ENCODE assay signal across 27 cellular contexts in the genomic region with DNA sequence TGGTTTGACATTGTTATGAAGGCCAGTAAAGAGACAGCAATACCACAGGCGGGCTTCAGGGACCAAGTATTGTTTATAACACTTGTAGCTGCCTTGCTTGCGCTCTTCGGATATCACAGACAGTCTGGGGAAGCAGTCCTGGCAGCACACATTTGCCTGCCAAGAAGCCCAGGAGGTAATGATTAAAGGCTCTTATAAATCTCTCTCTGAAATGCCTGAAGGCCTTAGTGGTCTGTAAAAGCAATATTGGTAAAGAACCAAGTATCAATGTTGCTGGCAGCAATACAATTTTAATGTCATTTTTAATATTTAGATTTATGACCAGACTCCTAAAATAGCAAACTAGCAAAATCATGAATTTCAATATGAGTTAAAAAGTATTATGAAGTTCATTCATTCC.
"Had no signal": no experiment of that assay in that cellular context is flagged by ENCODE, and none has a peak within 500 bp of the region (broad histone marks: within the 10 kb centered on the region; RNA-seq: fewer than 3 reads in every experiment).

No MANE protein-coding gene starts in this region.

- H3K9ac ChIP-seq: neural progenitor cell had no signal

- H3K4me3 ChIP-seq: breast epithelium, esophagus squamous epithelium, heart right ventricle, lung, neural progenitor cell, tibial nerve had no signal

- H3K9me3 ChIP-seq: breast epithelium, esophagus squamous epithelium, heart right ventricle, tibial nerve had no signal

- DNase-seq: activated CD4-positive, alpha-beta memory T cell treated with anti-CD3 and anti-CD28 coated beads, Interleukin-2, amount 10 ng/mL, durations not matched to agents 7 days and 5 days; activated CD4-positive, alpha-beta T cell treated with anti-CD3 and anti-CD28 coated beads for 1 hour; activated CD4-positive, alpha-beta T cell treated with anti-CD3 and anti-CD28 coated beads, Interleukin-2, amount 10 ng/mL, durations not matched to agents 7 days and 5 days; activated CD8-positive, alpha-beta memory T cell treated with anti-CD3 and anti-CD28 coated beads, Interleukin-2, amount 50 U/mL, for 48 hours; activated naive CD8-positive, alpha-beta T cell treated with anti-CD3 and anti-CD28 coated beads, Interleukin-2, amount 50 U/mL, for 24 hours; activated T-cell treated with anti-CD3 and anti-CD28 coated beads, Interleukin-2, amount 50 U/mL, for 24 hours; amygdala; central memory CD4-positive, alpha-beta T cell; effector CD8-positive, alpha-beta T cell; esophagus squamous epithelium; foreskin melanocyte; heart right ventricle; kidney glomerular epithelial cell; mesendoderm; natural killer cell; posterior cingulate gyrus; right cardiac atrium; stimulated activated CD4-positive, alpha-beta T cell treated with anti-CD3 and anti-CD28 coated beads, Interleukin-15, amount 100 ng/mL, for 24 hours; stimulated activated CD4-positive, alpha-beta T cell treated with anti-CD3 and anti-CD28 coated beads, Interleukin-2, amount 100 ng/mL, for 24 hours; stimulated activated naive B cell treated with anti-CD40 and anti-IgM and Interleukin-4, amounts not matched to agents 10 μg/mL and 1 μg/mL and 100 μg/mL, for 72 hours; T-helper 2 cell had no signal

- H3K27me3 ChIP-seq: breast epithelium, esophagus squamous epithelium, heart right ventricle, neural progenitor cell, tibial nerve had no signal

- H3K27ac ChIP-seq: breast epithelium, epithelial cell of prostate, esophagus squamous epithelium, heart right ventricle, neural progenitor cell, tibial nerve had no signal

- H3K36me3 ChIP-seq: breast epithelium, esophagus squamous epithelium, heart right ventricle, neural progenitor cell, tibial nerve had no signal

- H3K4me2 ChIP-seq: neural progenitor cell had no signal

- ATAC-seq: activated naive CD8-positive, alpha-beta T cell treated with anti-CD3 and anti-CD28 coated beads, Interleukin-2, amount 50 U/mL, for 24 hours; heart right ventricle; left lobe of liver; natural killer cell; right cardiac atrium; stimulated activated naive B cell treated with anti-CD40 and anti-IgM and Interleukin-4, amounts not matched to agents 10 μg/mL and 1 μg/mL and 100 μg/mL, for 72 hours had no signal

- H3K4me1 ChIP-seq: breast epithelium, esophagus squamous epithelium, neural progenitor cell had no signal

- H2AFZ ChIP-seq: neural progenitor cell had no signal
